1 cellular context compared by ENCODE assay signal in the genomic region with DNA sequence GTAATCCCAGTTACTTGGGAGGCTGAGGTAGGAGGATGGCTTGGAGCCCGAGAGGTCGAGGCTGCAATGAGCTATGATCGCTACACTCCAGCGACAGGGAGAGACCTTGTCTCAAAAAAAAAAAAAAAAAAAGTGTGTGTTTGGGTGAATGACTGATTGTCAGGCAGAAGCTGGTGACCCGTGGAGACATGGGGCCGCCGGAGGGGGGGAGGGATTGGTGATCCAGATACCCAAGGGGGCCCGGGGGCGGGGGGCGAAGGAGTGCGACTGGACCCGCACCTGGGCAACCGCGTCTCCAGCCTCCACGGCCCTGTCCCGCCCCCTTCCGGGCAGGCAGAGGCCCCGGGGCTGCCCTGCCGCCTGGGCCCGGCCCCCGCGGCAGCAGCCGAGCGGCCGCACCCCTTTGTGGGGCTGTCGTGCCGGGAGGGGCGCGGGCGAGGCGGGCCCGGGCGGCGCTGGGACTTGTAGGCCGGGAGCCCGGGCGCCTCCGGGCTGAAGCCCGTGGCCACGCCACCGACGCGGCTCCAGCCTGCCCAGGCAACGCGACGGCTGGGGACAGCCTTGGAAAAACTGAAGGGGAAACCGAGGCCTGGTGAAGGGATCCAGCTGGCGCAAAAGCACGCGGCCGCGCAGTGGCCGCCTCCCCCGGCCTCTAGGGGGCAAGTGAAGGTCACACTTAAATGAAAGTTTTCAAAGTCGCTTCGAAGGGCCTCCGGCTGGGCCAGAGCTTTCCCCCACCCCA.
A peak's percentile ranks its signal among the peaks of the same experiment; 100 is the strongest.
TF ChIP-seq lines count a peak whose summit lies in the region.

No MANE protein-coding gene starts in this region.

TF ChIP-seq in K562, 482 proteins besides CTCF, POLR2A, EP300 and RAD21 (continues in another document):
- TF ChIP-seq JUND (IDR thresholded peaks at IDR 0.05; ENCODE audit: borderline replicate concordance, low read depth, low read length) (0 out of 2 replicates have a peak, but pooled peaks have one; percentile 3), JUND (tag; IDR thresholded peaks at IDR 0.05; ENCODE audit: borderline replicate concordance, low read depth, low read length) (no peak), ZNF584 (CRISPR knock-in tag; IDR thresholded peaks at IDR 0.05; ENCODE audit: low read depth) (0 out of 2 replicates have a peak, but pooled peaks have one; percentile 40), ZFX (CRISPR knock-in tag; IDR thresholded peaks at IDR 0.05) (peak; percentile 77), SIN3B (IDR thresholded peaks at IDR 0.05; ENCODE audit: low read depth) (peak; percentile 68), RB1 (IDR thresholded peaks at IDR 0.05; ENCODE audit: low read depth) (peak; percentile 66), ZNF24 (IDR thresholded peaks at IDR 0.05) (0 out of 2 replicates have a peak, but pooled peaks have one; percentile 13), ERF (CRISPR knock-in tag; IDR thresholded peaks at IDR 0.05) (peak; percentile 62; the same call in 1 of the 2 replicates), RBFOX2 (IDR thresholded peaks at IDR 0.05; ENCODE audit: low read depth, low read length) (no peak), YBX1 (IDR thresholded peaks at IDR 0.05) (no peak), PHF8 (IDR thresholded peaks at IDR 0.05; ENCODE audit: borderline replicate concordance, low read length) (peak; percentile 51; the same call in 1 of the 2 replicates), ZNF143 (CRISPR knock-in tag; IDR thresholded peaks at IDR 0.05) (peak; percentile 16; the same call in 1 of the 2 replicates), PCBP1 (IDR thresholded peaks at IDR 0.05; ENCODE audit: low read depth, low read length, poor library complexity, severe bottlenecking) (no peak), MTF1 (CRISPR knock-in tag; IDR thresholded peaks at IDR 0.05; ENCODE audit: borderline replicate concordance) (0 out of 2 replicates have a peak, but pooled peaks have one; percentile 10), DMBX1 (CRISPR knock-in tag; IDR thresholded peaks at IDR 0.05; ENCODE audit: borderline replicate concordance) (peak; percentile 77), MECOM (CRISPR knock-in tag; IDR thresholded peaks at IDR 0.05) (0 out of 2 replicates have a peak, but pooled peaks have one; percentile 42), PRPF4 (IDR thresholded peaks at IDR 0.05; ENCODE audit: insufficient read depth, low read depth, low read length, poor library complexity, severe bottlenecking) (no peak), CBX3 (IDR thresholded peaks at IDR 0.05; ENCODE audit: borderline replicate concordance in 1 of 2, low read length in 2 of 2) (0 out of 3 replicates have a peak, but pooled peaks of 1 of the 2 experiments have one; percentile 20), CTBP1 (IDR thresholded peaks at IDR 0.05; ENCODE audit: borderline replicate concordance) (peak; percentile 73), BHLHE40 (IDR thresholded peaks at IDR 0.05; ENCODE audit: low read length) (0 out of 2 replicates have a peak, but pooled peaks have one; percentile 4), MAZ (CRISPR knock-in tag; conservative IDR thresholded peaks at IDR 0.05 in 1 of 2, IDR thresholded peaks at IDR 0.05 in 1 of 2) (peak in 1 of 2 experiments; percentile 86; a peak in 2 of 4 replicates), NONO (IDR thresholded peaks at IDR 0.05; ENCODE audit: low read depth in 2 of 2, low read length in 1 of 2) (peak in 1 of 2 experiments; percentile 86; a peak in 2 of 4 replicates), CCNT2 (IDR thresholded peaks at IDR 0.05; ENCODE audit: borderline replicate concordance, extremely low read depth, insufficient read length, low read depth, low read length) (peak; percentile 93), KHSRP (IDR thresholded peaks at IDR 0.05) (no peak), NCOR1 (IDR thresholded peaks at IDR 0.05) (peak; percentile 22)
- TF ChIP-seq, protein P1, sequence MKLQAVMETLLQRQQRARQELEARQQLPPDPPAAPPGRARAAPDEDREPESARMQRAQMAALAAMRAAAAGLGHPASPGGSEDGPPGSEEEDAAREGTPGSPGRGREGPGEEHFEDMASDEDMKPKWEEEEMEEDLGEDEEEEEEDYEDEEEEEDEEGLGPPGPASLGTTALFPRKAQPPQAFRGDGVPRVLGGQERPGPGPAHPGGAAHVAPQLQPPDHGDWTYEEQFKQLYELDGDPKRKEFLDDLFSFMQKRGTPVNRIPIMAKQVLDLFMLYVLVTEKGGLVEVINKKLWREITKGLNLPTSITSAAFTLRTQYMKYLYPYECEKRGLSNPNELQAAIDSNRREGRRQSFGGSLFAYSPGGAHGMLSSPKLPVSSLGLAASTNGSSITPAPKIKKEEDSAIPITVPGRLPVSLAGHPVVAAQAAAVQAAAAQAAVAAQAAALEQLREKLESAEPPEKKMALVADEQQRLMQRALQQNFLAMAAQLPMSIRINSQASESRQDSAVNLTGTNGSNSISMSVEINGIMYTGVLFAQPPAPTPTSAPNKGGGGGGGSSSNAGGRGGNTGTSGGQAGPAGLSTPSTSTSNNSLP (IDR thresholded peaks at IDR 0.05; ENCODE audit: borderline replicate concordance, low read depth, low read length), result no peak
- TF ChIP-seq, protein P2, sequence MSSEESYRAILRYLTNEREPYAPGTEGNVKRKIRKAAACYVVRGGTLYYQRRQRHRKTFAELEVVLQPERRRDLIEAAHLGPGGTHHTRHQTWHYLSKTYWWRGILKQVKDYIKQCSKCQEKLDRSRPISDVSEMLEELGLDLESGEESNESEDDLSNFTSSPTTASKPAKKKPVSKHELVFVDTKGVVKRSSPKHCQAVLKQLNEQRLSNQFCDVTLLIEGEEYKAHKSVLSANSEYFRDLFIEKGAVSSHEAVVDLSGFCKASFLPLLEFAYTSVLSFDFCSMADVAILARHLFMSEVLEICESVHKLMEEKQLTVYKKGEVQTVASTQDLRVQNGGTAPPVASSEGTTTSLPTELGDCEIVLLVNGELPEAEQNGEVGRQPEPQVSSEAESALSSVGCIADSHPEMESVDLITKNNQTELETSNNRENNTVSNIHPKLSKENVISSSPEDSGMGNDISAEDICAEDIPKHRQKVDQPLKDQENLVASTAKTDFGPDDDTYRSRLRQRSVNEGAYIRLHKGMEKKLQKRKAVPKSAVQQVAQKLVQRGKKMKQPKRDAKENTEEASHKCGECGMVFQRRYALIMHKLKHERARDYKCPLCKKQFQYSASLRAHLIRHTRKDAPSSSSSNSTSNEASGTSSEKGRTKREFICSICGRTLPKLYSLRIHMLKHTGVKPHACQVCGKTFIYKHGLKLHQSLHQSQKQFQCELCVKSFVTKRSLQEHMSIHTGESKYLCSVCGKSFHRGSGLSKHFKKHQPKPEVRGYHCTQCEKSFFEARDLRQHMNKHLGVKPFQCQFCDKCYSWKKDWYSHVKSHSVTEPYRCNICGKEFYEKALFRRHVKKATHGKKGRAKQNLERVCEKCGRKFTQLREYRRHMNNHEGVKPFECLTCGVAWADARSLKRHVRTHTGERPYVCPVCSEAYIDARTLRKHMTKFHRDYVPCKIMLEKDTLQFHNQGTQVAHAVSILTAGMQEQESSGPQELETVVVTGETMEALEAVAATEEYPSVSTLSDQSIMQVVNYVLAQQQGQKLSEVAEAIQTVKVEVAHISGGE (CRISPR knock-in tag; IDR thresholded peaks at IDR 0.05), result peak in 2 of 3 experiments; percentile 15 to 70; a peak in 2 of 6 replicates
- TF ChIP-seq, protein P3, sequence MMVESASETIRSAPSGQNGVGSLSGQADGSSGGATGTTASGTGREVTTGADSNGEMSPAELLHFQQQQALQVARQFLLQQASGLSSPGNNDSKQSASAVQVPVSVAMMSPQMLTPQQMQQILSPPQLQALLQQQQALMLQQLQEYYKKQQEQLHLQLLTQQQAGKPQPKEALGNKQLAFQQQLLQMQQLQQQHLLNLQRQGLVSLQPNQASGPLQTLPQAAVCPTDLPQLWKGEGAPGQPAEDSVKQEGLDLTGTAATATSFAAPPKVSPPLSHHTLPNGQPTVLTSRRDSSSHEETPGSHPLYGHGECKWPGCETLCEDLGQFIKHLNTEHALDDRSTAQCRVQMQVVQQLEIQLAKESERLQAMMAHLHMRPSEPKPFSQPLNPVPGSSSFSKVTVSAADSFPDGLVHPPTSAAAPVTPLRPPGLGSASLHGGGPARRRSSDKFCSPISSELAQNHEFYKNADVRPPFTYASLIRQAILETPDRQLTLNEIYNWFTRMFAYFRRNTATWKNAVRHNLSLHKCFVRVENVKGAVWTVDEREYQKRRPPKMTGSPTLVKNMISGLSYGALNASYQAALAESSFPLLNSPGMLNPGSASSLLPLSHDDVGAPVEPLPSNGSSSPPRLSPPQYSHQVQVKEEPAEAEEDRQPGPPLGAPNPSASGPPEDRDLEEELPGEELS (CRISPR knock-in tag; IDR thresholded peaks at IDR 0.05; ENCODE audit: borderline replicate concordance), result no peak
- TF ChIP-seq, protein P4, sequence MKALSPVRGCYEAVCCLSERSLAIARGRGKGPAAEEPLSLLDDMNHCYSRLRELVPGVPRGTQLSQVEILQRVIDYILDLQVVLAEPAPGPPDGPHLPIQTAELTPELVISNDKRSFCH (CRISPR knock-in tag; IDR thresholded peaks at IDR 0.05), result no peak
- TF ChIP-seq, protein P4 (tag; IDR thresholded peaks at IDR 0.05), result no peak; the same call in 1 of the 2 replicates
- TF ChIP-seq, protein P5, sequence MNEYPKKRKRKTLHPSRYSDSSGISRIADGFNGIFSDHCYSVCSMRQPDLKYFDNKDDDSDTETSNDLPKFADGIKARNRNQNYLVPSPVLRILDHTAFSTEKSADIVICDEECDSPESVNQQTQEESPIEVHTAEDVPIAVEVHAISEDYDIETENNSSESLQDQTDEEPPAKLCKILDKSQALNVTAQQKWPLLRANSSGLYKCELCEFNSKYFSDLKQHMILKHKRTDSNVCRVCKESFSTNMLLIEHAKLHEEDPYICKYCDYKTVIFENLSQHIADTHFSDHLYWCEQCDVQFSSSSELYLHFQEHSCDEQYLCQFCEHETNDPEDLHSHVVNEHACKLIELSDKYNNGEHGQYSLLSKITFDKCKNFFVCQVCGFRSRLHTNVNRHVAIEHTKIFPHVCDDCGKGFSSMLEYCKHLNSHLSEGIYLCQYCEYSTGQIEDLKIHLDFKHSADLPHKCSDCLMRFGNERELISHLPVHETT (CRISPR knock-in tag; conservative IDR thresholded peaks at IDR 0.05 in 1 of 2, IDR thresholded peaks at IDR 0.05 in 1 of 2), result peak in 1 of 2 experiments; percentile 72; a peak in 2 of 4 replicates
- TF ChIP-seq, protein P6, sequence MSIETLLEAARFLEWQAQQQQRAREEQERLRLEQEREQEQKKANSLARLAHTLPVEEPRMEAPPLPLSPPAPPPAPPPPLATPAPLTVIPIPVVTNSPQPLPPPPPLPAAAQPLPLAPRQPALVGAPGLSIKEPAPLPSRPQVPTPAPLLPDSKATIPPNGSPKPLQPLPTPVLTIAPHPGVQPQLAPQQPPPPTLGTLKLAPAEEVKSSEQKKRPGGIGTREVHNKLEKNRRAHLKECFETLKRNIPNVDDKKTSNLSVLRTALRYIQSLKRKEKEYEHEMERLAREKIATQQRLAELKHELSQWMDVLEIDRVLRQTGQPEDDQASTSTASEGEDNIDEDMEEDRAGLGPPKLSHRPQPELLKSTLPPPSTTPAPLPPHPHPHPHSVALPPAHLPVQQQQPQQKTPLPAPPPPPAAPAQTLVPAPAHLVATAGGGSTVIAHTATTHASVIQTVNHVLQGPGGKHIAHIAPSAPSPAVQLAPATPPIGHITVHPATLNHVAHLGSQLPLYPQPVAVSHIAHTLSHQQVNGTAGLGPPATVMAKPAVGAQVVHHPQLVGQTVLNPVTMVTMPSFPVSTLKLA (conservative IDR thresholded peaks at IDR 0.05), result peak; percentile 22 to 76; a peak in 2 of 4 replicates
- TF ChIP-seq, protein P7, sequence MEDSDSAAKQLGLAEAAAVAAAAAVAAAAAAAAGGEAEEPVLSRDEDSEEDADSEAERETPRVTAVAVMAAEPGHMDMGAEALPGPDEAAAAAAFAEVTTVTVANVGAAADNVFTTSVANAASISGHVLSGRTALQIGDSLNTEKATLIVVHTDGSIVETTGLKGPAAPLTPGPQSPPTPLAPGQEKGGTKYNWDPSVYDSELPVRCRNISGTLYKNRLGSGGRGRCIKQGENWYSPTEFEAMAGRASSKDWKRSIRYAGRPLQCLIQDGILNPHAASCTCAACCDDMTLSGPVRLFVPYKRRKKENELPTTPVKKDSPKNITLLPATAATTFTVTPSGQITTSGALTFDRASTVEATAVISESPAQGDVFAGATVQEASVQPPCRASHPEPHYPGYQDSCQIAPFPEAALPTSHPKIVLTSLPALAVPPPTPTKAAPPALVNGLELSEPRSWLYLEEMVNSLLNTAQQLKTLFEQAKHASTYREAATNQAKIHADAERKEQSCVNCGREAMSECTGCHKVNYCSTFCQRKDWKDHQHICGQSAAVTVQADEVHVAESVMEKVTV (CRISPR knock-in tag; IDR thresholded peaks at IDR 0.05), result 0 out of 2 replicates have a peak, but pooled peaks have one; percentile 16
- TF ChIP-seq, protein P8, sequence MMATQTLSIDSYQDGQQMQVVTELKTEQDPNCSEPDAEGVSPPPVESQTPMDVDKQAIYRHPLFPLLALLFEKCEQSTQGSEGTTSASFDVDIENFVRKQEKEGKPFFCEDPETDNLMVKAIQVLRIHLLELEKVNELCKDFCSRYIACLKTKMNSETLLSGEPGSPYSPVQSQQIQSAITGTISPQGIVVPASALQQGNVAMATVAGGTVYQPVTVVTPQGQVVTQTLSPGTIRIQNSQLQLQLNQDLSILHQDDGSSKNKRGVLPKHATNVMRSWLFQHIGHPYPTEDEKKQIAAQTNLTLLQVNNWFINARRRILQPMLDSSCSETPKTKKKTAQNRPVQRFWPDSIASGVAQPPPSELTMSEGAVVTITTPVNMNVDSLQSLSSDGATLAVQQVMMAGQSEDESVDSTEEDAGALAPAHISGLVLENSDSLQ (IDR thresholded peaks at IDR 0.05), result peak; percentile 66
- TF ChIP-seq, protein P9, sequence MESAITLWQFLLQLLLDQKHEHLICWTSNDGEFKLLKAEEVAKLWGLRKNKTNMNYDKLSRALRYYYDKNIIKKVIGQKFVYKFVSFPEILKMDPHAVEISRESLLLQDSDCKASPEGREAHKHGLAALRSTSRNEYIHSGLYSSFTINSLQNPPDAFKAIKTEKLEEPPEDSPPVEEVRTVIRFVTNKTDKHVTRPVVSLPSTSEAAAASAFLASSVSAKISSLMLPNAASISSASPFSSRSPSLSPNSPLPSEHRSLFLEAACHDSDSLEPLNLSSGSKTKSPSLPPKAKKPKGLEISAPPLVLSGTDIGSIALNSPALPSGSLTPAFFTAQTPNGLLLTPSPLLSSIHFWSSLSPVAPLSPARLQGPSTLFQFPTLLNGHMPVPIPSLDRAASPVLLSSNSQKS (CRISPR knock-in tag; IDR thresholded peaks at IDR 0.05), result no peak
- TF ChIP-seq, protein P10, sequence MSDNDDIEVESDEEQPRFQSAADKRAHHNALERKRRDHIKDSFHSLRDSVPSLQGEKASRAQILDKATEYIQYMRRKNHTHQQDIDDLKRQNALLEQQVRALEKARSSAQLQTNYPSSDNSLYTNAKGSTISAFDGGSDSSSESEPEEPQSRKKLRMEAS (CRISPR knock-in tag; IDR thresholded peaks at IDR 0.05), result no peak
- TF ChIP-seq, protein P11, sequence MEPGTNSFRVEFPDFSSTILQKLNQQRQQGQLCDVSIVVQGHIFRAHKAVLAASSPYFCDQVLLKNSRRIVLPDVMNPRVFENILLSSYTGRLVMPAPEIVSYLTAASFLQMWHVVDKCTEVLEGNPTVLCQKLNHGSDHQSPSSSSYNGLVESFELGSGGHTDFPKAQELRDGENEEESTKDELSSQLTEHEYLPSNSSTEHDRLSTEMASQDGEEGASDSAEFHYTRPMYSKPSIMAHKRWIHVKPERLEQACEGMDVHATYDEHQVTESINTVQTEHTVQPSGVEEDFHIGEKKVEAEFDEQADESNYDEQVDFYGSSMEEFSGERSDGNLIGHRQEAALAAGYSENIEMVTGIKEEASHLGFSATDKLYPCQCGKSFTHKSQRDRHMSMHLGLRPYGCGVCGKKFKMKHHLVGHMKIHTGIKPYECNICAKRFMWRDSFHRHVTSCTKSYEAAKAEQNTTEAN (CRISPR knock-in tag; IDR thresholded peaks at IDR 0.05), result no peak
